Comparison of ENCODE assay signal across 28 cellular contexts in genomic region chr1:78184460-78185072, GRCh38.
A peak's percentile ranks its signal among the peaks of the same experiment; 100 is the strongest.
DNase-seq lines count a peak whose midpoint lies in the region; ATAC-seq and TF ChIP-seq lines count a peak whose summit lies in the region.
"Had no signal": no experiment of that assay in that cellular context is flagged by ENCODE, and none has a peak within 500 bp of the region (broad histone marks: within the 10 kb centered on the region; RNA-seq: fewer than 3 reads in every experiment).

No MANE protein-coding gene starts in this region.

- H3K4me2 ChIP-seq in PC-9: no peak overlapping the region
- H3K4me2 ChIP-seq: smooth muscle cell had no signal

- H3K79me2 ChIP-seq in PC-9 (ENCODE audit: low read depth): no peaks in the 10 kb centered on the region

- no peak for TF ChIP-seq POLR2A in prostate gland (IDR thresholded peaks at IDR 0.05)

- CTCF ChIA-PET in PC-9 (lab: Charles Lee): no interaction called here

- no TSS peak for BruUV-seq in PC-9 (replicated peaks; lab: Mats Ljungman, UMichigan)

- H2AFZ ChIP-seq in PC-9: 0 out of 2 replicates have a peak overlapping the region, but pooled peaks have one; percentile 15

- H3K9me3 ChIP-seq in PC-9 (ENCODE audit: insufficient read depth, low read depth): no peaks in the 10 kb centered on the region
- H3K9me3 ChIP-seq in prostate gland: no peaks in the 10 kb centered on the region
- H3K9me3 ChIP-seq: adrenal gland, body of pancreas, right atrium auricular region, stomach, uterus had no signal

- peak; percentile 83 for ATAC-seq in GM18868 (IDR thresholded peaks at IDR 0.05; ENCODE audit: unreplicated experiment)
- peak; percentile 52 for ATAC-seq in GM21526 (IDR thresholded peaks at IDR 0.05; ENCODE audit: low FRiP score, unreplicated experiment)
- peak; percentile 60 for ATAC-seq in HG03280 (IDR thresholded peaks at IDR 0.05; ENCODE audit: unreplicated experiment)
- ATAC-seq: activated CD4-positive, alpha-beta T cell treated with anti-CD3 and anti-CD28 coated beads for 36 hours; activated CD8-positive, alpha-beta T cell treated with anti-CD3 and anti-CD28 coated beads, Interleukin-2, amount 10 ng/mL, durations not matched to agents 7 days and 5 days; body of pancreas; esophagus mucosa; left ventricle myocardium superior had no signal

- TF ChIP-seq CTCF in PC-9 (conservative IDR thresholded peaks at IDR 0.05) (no peak), prostate gland (IDR thresholded peaks at IDR 0.05) (no peak)

- H4K20me1 ChIP-seq in PC-9 (ENCODE audit: insufficient read depth): no peaks in the 10 kb centered on the region

- no peak overlapping the region for H3K4me3 ChIP-seq in PC-9
- H3K4me3 ChIP-seq in prostate gland: no peak overlapping the region
- H3K4me3 ChIP-seq: adrenal gland, body of pancreas, right atrium auricular region, smooth muscle cell, stomach, uterus had no signal

- 0 out of 2 replicates have a peak, but pooled peaks cover 3% of the 10 kb centered on the region for H3K9me2 ChIP-seq in PC-9 (ENCODE audit: insufficient read depth)

- intact Hi-C loops in PC-9 (cut with micrococcal nuclease; ENCODE audit: unreplicated experiment) (no loop called here), prostate gland (cut with DNase I) (no loop called here)

- H3F3A ChIP-seq in PC-9 (ENCODE audit: insufficient read depth, low read depth): no peaks in the 10 kb centered on the region

- no peak overlapping the region for H3K27ac ChIP-seq in PC-9
- H3K27ac ChIP-seq in prostate gland: no peak overlapping the region
- H3K27ac ChIP-seq: adrenal gland, body of pancreas, right atrium auricular region, stomach, uterus had no signal

- H3K36me3 ChIP-seq in PC-9 (ENCODE audit: low read depth) (no peaks in the 10 kb centered on the region), prostate gland (no peaks in the 10 kb centered on the region)
- H3K36me3 ChIP-seq: adrenal gland, right atrium auricular region, stomach, uterus had no signal

- POLR2A ChIA-PET in PC-9 (lab: Charles Lee; ENCODE audit: unreplicated experiment): no interaction called here

- H3K4me1 ChIP-seq in PC-9 (replicated peaks; ENCODE audit: insufficient read depth): no peaks in the 10 kb centered on the region
- no peaks in the 10 kb centered on the region for H3K4me1 ChIP-seq in prostate gland (replicated peaks)
- H3K4me1 ChIP-seq: adrenal gland, body of pancreas, right atrium auricular region, stomach, uterus had no signal

- WGBS in prostate gland: 77% methylated on average over 3 of the region's 3 CpGs

- H3K27me3 ChIP-seq in PC-9 (ENCODE audit: insufficient read depth, low read depth) (no peaks in the 10 kb centered on the region), prostate gland (replicated peaks; ENCODE audit: insufficient read depth) (no peaks in the 10 kb centered on the region)
- H3K27me3 ChIP-seq: adrenal gland, body of pancreas, right atrium auricular region, stomach, uterus had no signal

- DNase-seq in PC-9 (no peak), medulla oblongata (ENCODE audit: extremely low spot score) (no peak), DMS79 treated with DMSO at 0.1 percent for 48 hours (lab: John Stamatoyannopoulos, UW) (no peak), NCI-H187 (lab: John Stamatoyannopoulos, UW) (no peak), prostate gland (ENCODE audit: low spot score) (no peak)
- DNase-seq: activated CD4-positive, alpha-beta T cell treated with anti-CD3 and anti-CD28 coated beads for 36 hours; activated CD8-positive, alpha-beta T cell treated with anti-CD3 and anti-CD28 coated beads, Interleukin-2, amount 10 ng/mL, durations not matched to agents 7 days and 5 days; activated naive CD4-positive, alpha-beta T cell treated with anti-CD3 and anti-CD28 coated beads for 36 hours; adrenal gland; AML-193; body of pancreas; CD4-positive, CD25-positive, alpha-beta regulatory T cell; endodermal cell; glutamatergic neuron; left ventricle myocardium superior; NCI-H446; NCI-H82; stimulated activated CD4-positive, alpha-beta T cell treated with anti-CD3 and anti-CD28 coated beads, Interleukin-1b, Interleukin-23, amount 100 ng/mL, for 48 hours; stomach; SW 1271; T-helper 9 cell; uterus had no signal
